ENCODE assay signal across 1 cellular context in the genomic region with DNA sequence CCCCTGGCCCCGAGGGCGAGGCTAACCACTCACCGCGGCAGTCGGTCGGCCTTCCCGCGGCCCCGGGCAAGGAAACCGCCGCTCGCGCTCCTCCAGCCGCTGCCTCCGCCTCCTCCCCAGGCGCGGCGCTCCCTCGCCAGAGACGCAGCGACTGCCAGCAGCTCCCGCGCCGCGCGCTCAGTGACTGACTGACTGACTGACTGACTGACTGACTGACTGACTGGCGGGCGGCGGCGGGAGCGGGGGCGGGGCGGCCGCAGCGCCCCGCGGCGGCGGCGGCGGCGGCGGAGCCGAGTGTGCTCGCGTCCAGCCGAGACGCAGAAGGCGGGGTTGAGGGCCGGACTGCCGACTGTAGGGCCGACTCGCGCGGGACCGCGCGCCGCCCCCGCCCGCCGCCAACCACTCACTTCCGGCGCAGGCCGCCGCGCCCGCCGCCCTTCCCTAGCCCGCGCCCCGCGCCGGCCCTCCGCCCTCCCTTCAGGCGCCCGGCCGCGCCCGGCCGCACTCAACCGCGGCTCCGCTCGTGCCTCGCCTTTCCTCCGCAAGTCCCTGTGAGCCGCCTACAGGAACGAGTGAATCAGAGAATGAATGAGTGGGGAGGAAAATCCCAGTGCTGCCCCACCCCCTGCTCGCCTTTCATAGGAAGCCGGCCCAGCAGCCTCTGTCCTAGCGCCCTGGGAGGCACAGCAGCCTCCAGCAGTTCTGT.
TF ChIP-seq lines count a peak whose summit lies in the region.

A gene with protein sequence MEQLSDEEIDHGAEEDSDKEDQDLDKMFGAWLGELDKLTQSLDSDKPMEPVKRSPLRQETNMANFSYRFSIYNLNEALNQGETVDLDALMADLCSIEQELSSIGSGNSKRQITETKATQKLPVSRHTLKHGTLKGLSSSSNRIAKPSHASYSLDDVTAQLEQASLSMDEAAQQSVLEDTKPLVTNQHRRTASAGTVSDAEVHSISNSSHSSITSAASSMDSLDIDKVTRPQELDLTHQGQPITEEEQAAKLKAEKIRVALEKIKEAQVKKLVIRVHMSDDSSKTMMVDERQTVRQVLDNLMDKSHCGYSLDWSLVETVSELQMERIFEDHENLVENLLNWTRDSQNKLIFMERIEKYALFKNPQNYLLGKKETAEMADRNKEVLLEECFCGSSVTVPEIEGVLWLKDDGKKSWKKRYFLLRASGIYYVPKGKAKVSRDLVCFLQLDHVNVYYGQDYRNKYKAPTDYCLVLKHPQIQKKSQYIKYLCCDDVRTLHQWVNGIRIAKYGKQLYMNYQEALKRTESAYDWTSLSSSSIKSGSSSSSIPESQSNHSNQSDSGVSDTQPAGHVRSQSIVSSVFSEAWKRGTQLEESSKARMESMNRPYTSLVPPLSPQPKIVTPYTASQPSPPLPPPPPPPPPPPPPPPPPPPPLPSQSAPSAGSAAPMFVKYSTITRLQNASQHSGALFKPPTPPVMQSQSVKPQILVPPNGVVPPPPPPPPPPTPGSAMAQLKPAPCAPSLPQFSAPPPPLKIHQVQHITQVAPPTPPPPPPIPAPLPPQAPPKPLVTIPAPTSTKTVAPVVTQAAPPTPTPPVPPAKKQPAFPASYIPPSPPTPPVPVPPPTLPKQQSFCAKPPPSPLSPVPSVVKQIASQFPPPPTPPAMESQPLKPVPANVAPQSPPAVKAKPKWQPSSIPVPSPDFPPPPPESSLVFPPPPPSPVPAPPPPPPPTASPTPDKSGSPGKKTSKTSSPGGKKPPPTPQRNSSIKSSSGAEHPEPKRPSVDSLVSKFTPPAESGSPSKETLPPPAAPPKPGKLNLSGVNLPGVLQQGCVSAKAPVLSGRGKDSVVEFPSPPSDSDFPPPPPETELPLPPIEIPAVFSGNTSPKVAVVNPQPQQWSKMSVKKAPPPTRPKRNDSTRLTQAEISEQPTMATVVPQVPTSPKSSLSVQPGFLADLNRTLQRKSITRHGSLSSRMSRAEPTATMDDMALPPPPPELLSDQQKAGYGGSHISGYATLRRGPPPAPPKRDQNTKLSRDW (minus strand): TSS at position 224 of the 706 bp plus-strand sequence. CDS start 39,948 bp downstream, outside the sequence.

TF ChIP-seq in HepG2, 621 proteins besides CTCF, POLR2A, EP300 and RAD21 (continued from another document and continues in another):
- TF ChIP-seq, protein P1, sequence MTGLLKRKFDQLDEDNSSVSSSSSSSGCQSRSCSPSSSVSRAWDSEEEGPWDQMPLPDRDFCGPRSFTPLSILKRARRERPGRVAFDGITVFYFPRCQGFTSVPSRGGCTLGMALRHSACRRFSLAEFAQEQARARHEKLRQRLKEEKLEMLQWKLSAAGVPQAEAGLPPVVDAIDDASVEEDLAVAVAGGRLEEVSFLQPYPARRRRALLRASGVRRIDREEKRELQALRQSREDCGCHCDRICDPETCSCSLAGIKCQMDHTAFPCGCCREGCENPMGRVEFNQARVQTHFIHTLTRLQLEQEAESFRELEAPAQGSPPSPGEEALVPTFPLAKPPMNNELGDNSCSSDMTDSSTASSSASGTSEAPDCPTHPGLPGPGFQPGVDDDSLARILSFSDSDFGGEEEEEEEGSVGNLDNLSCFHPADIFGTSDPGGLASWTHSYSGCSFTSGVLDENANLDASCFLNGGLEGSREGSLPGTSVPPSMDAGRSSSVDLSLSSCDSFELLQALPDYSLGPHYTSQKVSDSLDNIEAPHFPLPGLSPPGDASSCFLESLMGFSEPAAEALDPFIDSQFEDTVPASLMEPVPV (CRISPR knock-in tag; IDR thresholded peaks at IDR 0.05), result no peak
- TF ChIP-seq ZNF879 (CRISPR knock-in tag; IDR thresholded peaks at IDR 0.05), result no peak
- peak; percentile 21; the same call in 1 of the 2 replicates for TF ChIP-seq SOX5 (CRISPR knock-in tag; IDR thresholded peaks at IDR 0.05; ENCODE audit: borderline replicate concordance)
- peak; percentile 85 for TF ChIP-seq PHF8 (CRISPR knock-in tag; IDR thresholded peaks at IDR 0.05)
- TF ChIP-seq, protein P2, sequence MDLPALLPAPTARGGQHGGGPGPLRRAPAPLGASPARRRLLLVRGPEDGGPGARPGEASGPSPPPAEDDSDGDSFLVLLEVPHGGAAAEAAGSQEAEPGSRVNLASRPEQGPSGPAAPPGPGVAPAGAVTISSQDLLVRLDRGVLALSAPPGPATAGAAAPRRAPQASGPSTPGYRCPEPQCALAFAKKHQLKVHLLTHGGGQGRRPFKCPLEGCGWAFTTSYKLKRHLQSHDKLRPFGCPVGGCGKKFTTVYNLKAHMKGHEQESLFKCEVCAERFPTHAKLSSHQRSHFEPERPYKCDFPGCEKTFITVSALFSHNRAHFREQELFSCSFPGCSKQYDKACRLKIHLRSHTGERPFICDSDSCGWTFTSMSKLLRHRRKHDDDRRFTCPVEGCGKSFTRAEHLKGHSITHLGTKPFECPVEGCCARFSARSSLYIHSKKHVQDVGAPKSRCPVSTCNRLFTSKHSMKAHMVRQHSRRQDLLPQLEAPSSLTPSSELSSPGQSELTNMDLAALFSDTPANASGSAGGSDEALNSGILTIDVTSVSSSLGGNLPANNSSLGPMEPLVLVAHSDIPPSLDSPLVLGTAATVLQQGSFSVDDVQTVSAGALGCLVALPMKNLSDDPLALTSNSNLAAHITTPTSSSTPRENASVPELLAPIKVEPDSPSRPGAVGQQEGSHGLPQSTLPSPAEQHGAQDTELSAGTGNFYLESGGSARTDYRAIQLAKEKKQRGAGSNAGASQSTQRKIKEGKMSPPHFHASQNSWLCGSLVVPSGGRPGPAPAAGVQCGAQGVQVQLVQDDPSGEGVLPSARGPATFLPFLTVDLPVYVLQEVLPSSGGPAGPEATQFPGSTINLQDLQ (CRISPR knock-in tag; IDR thresholded peaks at IDR 0.05), result 0 out of 2 replicates have a peak, but pooled peaks have one; percentile 33
- no peak for TF ChIP-seq CREB1 (IDR thresholded peaks at IDR 0.05)
- no peak for TF ChIP-seq CREB1 (CRISPR knock-in tag; IDR thresholded peaks at IDR 0.05)
- TF ChIP-seq ZNF235 (CRISPR knock-in tag; IDR thresholded peaks at IDR 0.05; ENCODE audit: borderline replicate concordance), result no peak; the same call in 1 of the 2 replicates
- TF ChIP-seq, protein P3, sequence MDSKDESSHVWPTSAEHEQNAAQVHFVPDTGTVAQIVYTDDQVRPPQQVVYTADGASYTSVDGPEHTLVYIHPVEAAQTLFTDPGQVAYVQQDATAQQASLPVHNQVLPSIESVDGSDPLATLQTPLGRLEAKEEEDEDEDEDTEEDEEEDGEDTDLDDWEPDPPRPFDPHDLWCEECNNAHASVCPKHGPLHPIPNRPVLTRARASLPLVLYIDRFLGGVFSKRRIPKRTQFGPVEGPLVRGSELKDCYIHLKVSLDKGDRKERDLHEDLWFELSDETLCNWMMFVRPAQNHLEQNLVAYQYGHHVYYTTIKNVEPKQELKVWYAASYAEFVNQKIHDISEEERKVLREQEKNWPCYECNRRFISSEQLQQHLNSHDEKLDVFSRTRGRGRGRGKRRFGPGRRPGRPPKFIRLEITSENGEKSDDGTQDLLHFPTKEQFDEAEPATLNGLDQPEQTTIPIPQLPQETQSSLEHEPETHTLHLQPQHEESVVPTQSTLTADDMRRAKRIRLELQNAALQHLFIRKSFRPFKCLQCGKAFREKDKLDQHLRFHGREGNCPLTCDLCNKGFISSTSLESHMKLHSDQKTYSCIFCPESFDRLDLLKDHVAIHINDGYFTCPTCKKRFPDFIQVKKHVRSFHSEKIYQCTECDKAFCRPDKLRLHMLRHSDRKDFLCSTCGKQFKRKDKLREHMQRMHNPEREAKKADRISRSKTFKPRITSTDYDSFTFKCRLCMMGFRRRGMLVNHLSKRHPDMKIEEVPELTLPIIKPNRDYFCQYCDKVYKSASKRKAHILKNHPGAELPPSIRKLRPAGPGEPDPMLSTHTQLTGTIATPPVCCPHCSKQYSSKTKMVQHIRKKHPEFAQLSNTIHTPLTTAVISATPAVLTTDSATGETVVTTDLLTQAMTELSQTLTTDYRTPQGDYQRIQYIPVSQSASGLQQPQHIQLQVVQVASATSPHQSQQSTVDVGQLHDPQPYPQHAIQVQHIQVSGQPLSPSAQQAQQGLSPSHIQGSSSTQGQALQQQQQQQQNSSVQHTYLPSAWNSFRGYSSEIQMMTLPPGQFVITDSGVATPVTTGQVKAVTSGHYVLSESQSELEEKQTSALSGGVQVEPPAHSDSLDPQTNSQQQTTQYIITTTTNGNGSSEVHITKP (CRISPR knock-in tag; IDR thresholded peaks at IDR 0.05; ENCODE audit: low read depth), result no peak
- no peak for TF ChIP-seq ZNF766 (CRISPR knock-in tag; IDR thresholded peaks at IDR 0.05; ENCODE audit: borderline replicate concordance)
- peak; percentile 86 for TF ChIP-seq ERF (CRISPR knock-in tag; IDR thresholded peaks at IDR 0.05)
- TF ChIP-seq ZNF124 (CRISPR knock-in tag; IDR thresholded peaks at IDR 0.05), result no peak
- TF ChIP-seq, protein P4, sequence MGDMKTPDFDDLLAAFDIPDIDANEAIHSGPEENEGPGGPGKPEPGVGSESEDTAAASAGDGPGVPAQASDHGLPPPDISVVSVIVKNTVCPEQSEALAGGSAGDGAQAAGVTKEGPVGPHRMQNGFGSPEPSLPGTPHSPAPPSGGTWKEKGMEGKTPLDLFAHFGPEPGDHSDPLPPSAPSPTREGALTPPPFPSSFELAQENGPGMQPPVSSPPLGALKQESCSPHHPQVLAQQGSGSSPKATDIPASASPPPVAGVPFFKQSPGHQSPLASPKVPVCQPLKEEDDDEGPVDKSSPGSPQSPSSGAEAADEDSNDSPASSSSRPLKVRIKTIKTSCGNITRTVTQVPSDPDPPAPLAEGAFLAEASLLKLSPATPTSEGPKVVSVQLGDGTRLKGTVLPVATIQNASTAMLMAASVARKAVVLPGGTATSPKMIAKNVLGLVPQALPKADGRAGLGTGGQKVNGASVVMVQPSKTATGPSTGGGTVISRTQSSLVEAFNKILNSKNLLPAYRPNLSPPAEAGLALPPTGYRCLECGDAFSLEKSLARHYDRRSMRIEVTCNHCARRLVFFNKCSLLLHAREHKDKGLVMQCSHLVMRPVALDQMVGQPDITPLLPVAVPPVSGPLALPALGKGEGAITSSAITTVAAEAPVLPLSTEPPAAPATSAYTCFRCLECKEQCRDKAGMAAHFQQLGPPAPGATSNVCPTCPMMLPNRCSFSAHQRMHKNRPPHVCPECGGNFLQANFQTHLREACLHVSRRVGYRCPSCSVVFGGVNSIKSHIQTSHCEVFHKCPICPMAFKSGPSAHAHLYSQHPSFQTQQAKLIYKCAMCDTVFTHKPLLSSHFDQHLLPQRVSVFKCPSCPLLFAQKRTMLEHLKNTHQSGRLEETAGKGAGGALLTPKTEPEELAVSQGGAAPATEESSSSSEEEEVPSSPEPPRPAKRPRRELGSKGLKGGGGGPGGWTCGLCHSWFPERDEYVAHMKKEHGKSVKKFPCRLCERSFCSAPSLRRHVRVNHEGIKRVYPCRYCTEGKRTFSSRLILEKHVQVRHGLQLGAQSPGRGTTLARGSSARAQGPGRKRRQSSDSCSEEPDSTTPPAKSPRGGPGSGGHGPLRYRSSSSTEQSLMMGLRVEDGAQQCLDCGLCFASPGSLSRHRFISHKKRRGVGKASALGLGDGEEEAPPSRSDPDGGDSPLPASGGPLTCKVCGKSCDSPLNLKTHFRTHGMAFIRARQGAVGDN (CRISPR knock-in tag; IDR thresholded peaks at IDR 0.05), result peak; percentile 82
- TF ChIP-seq RFX3 (CRISPR knock-in tag; IDR thresholded peaks at IDR 0.05), result no peak
- peak; percentile 34 for TF ChIP-seq ZNF501 (CRISPR knock-in tag; IDR thresholded peaks at IDR 0.05)
- no peak for TF ChIP-seq ZNF569 (CRISPR knock-in tag; IDR thresholded peaks at IDR 0.05; ENCODE audit: borderline replicate concordance)
- peak; percentile 87 for TF ChIP-seq SKI (IDR thresholded peaks at IDR 0.05; ENCODE audit: partially characterized antibody)
- no peak for TF ChIP-seq ELF1 (CRISPR knock-in tag; IDR thresholded peaks at IDR 0.05)
- no peak for TF ChIP-seq ZFP62 (CRISPR knock-in tag; IDR thresholded peaks at IDR 0.05)
- TF ChIP-seq, protein P5, sequence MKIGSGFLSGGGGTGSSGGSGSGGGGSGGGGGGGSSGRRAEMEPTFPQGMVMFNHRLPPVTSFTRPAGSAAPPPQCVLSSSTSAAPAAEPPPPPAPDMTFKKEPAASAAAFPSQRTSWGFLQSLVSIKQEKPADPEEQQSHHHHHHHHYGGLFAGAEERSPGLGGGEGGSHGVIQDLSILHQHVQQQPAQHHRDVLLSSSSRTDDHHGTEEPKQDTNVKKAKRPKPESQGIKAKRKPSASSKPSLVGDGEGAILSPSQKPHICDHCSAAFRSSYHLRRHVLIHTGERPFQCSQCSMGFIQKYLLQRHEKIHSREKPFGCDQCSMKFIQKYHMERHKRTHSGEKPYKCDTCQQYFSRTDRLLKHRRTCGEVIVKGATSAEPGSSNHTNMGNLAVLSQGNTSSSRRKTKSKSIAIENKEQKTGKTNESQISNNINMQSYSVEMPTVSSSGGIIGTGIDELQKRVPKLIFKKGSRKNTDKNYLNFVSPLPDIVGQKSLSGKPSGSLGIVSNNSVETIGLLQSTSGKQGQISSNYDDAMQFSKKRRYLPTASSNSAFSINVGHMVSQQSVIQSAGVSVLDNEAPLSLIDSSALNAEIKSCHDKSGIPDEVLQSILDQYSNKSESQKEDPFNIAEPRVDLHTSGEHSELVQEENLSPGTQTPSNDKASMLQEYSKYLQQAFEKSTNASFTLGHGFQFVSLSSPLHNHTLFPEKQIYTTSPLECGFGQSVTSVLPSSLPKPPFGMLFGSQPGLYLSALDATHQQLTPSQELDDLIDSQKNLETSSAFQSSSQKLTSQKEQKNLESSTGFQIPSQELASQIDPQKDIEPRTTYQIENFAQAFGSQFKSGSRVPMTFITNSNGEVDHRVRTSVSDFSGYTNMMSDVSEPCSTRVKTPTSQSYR (CRISPR knock-in tag; IDR thresholded peaks at IDR 0.05; ENCODE audit: borderline replicate concordance), result no peak
- TF ChIP-seq TBX2 (CRISPR knock-in tag; IDR thresholded peaks at IDR 0.05; ENCODE audit: borderline replicate concordance), result 0 out of 2 replicates have a peak, but pooled peaks have one; percentile 11
- TF ChIP-seq ZFP82 (CRISPR knock-in tag; IDR thresholded peaks at IDR 0.05; ENCODE audit: borderline replicate concordance), result 0 out of 2 replicates have a peak, but pooled peaks have one; percentile 15
- TF ChIP-seq ZNF776 (CRISPR knock-in tag; IDR thresholded peaks at IDR 0.05), result peak; percentile 49; the same call in 1 of the 2 replicates
- TF ChIP-seq, protein P6, sequence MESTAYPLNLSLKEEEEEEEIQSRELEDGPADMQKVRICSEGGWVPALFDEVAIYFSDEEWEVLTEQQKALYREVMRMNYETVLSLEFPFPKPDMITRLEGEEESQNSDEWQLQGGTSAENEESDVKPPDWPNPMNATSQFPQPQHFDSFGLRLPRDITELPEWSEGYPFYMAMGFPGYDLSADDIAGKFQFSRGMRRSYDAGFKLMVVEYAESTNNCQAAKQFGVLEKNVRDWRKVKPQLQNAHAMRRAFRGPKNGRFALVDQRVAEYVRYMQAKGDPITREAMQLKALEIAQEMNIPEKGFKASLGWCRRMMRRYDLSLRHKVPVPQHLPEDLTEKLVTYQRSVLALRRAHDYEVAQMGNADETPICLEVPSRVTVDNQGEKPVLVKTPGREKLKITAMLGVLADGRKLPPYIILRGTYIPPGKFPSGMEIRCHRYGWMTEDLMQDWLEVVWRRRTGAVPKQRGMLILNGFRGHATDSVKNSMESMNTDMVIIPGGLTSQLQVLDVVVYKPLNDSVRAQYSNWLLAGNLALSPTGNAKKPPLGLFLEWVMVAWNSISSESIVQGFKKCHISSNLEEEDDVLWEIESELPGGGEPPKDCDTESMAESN (CRISPR knock-in tag; conservative IDR thresholded peaks at IDR 0.05), result peak; percentile 78
- no peak for TF ChIP-seq TAF15 (IDR thresholded peaks at IDR 0.05; ENCODE audit: low read depth, low read length, poor library complexity, severe bottlenecking)
- 0 out of 2 replicates have a peak, but pooled peaks have one; percentile 35 for TF ChIP-seq SNAI1 (CRISPR knock-in tag; IDR thresholded peaks at IDR 0.05; ENCODE audit: borderline replicate concordance)
- TF ChIP-seq ZSCAN31 (CRISPR knock-in tag; IDR thresholded peaks at IDR 0.05; ENCODE audit: low read depth), result 0 out of 2 replicates have a peak, but pooled peaks have one; percentile 26
- peak; percentile 79 for TF ChIP-seq POGZ (CRISPR knock-in tag; IDR thresholded peaks at IDR 0.05)
- TF ChIP-seq HIVEP1 (CRISPR knock-in tag; IDR thresholded peaks at IDR 0.05), result peak; percentile 65; the same call in 1 of the 2 replicates
- 0 out of 2 replicates have a peak, but pooled peaks have one; percentile 11 for TF ChIP-seq MED13 (CRISPR knock-in tag; IDR thresholded peaks at IDR 0.05)
- TF ChIP-seq ZNF781 (CRISPR knock-in tag; IDR thresholded peaks at IDR 0.05; ENCODE audit: borderline replicate concordance, not compliant biosample characterization), result peak; percentile 26
- no peak for TF ChIP-seq ZNF616 (CRISPR knock-in tag; IDR thresholded peaks at IDR 0.05; ENCODE audit: low read depth)
